26 cellular contexts compared by ENCODE assay signal in genomic region chr6:19042452-19042851, GRCh38.
"Had no signal": no experiment of that assay in that cellular context is flagged by ENCODE, and none has a peak within 500 bp of the region (broad histone marks: within the 10 kb centered on the region; RNA-seq: fewer than 3 reads in every experiment).

No MANE protein-coding gene starts in this region.

- H3K36me3 ChIP-seq: adrenal gland had no signal

- H3K4me1 ChIP-seq: adrenal gland, body of pancreas had no signal

- H3K27me3 ChIP-seq: adrenal gland, body of pancreas had no signal

- H3K27me3 Mint-ChIP-seq: activated CD4-positive, alpha-beta memory T cell treated with anti-CD3 and anti-CD28 coated beads for 36 hours; activated CD4-positive, alpha-beta T cell treated with anti-CD3 and anti-CD28 coated beads, Interleukin-2, amount 10 ng/mL, durations not matched to agents 7 days and 5 days; activated naive CD4-positive, alpha-beta T cell treated with anti-CD3 and anti-CD28 coated beads, Interleukin-2, amount 10 ng/mL, durations not matched to agents 7 days and 5 days; activated naive CD8-positive, alpha-beta T cell treated with anti-CD3 and anti-CD28 coated beads, Interleukin-2, amount 10 ng/mL, durations not matched to agents 7 days and 5 days; T-cell had no signal

- ATAC-seq: activated T-cell treated with anti-CD3 and anti-CD28 coated beads, Interleukin-2, amount 50 U/mL, for 72 hours; body of pancreas; T-cell had no signal

- H3K4me3 Mint-ChIP-seq: activated CD4-positive, alpha-beta memory T cell treated with anti-CD3 and anti-CD28 coated beads for 36 hours; activated CD4-positive, alpha-beta T cell treated with anti-CD3 and anti-CD28 coated beads, Interleukin-2, amount 10 ng/mL, durations not matched to agents 7 days and 5 days; activated naive CD4-positive, alpha-beta T cell treated with anti-CD3 and anti-CD28 coated beads, Interleukin-2, amount 10 ng/mL, durations not matched to agents 7 days and 5 days; activated naive CD8-positive, alpha-beta T cell treated with anti-CD3 and anti-CD28 coated beads, Interleukin-2, amount 10 ng/mL, durations not matched to agents 7 days and 5 days; activated T-cell treated with anti-CD3 and anti-CD28 coated beads, Interleukin-2, amount 50 U/mL, for 72 hours; T-cell had no signal

- H3K9me3 Mint-ChIP-seq: activated CD4-positive, alpha-beta T cell treated with anti-CD3 and anti-CD28 coated beads, Interleukin-2, amount 10 ng/mL, durations not matched to agents 7 days and 5 days; activated naive CD4-positive, alpha-beta T cell treated with anti-CD3 and anti-CD28 coated beads, Interleukin-2, amount 10 ng/mL, durations not matched to agents 7 days and 5 days; activated naive CD8-positive, alpha-beta T cell treated with anti-CD3 and anti-CD28 coated beads, Interleukin-2, amount 10 ng/mL, durations not matched to agents 7 days and 5 days; activated T-helper 2 cell treated with anti-CD3 and anti-CD28 coated beads, Interferon-gamma antibody, Interleukin-2, Interleukin-4, amounts not matched to agents 10 μg/mL and 5 μg/mL and 100 μg/mL, durations not matched to agents 14 hours and 24 hours and 36 hours had no signal

- H3K27ac ChIP-seq: adrenal gland, body of pancreas, SK-N-MC, VCaP had no signal

- H3K36me3 Mint-ChIP-seq: activated CD4-positive, alpha-beta memory T cell treated with anti-CD3 and anti-CD28 coated beads for 36 hours; activated naive CD4-positive, alpha-beta T cell treated with anti-CD3 and anti-CD28 coated beads, Interleukin-2, amount 10 ng/mL, durations not matched to agents 7 days and 5 days; activated naive CD8-positive, alpha-beta T cell treated with anti-CD3 and anti-CD28 coated beads, Interleukin-2, amount 10 ng/mL, durations not matched to agents 7 days and 5 days; T-cell had no signal

- H3K9me3 ChIP-seq: adrenal gland, body of pancreas had no signal

- H3K4me3 ChIP-seq: adrenal gland, body of pancreas, SK-N-MC had no signal

- H3K27ac Mint-ChIP-seq: activated CD4-positive, alpha-beta memory T cell treated with anti-CD3 and anti-CD28 coated beads for 36 hours; activated CD4-positive, alpha-beta T cell treated with anti-CD3 and anti-CD28 coated beads, Interleukin-2, amount 10 ng/mL, durations not matched to agents 7 days and 5 days; activated naive CD4-positive, alpha-beta T cell treated with anti-CD3 and anti-CD28 coated beads, Interleukin-2, amount 10 ng/mL, durations not matched to agents 7 days and 5 days; activated naive CD8-positive, alpha-beta T cell treated with anti-CD3 and anti-CD28 coated beads, Interleukin-2, amount 10 ng/mL, durations not matched to agents 7 days and 5 days; activated T-cell treated with anti-CD3 and anti-CD28 coated beads, Interleukin-2, amount 50 U/mL, for 72 hours; activated T-helper 2 cell treated with anti-CD3 and anti-CD28 coated beads, Interferon-gamma antibody, Interleukin-2, Interleukin-4, amounts not matched to agents 10 μg/mL and 5 μg/mL and 100 μg/mL, durations not matched to agents 14 hours and 24 hours and 36 hours; T-cell had no signal

- H3K4me1 Mint-ChIP-seq: activated CD4-positive, alpha-beta T cell treated with anti-CD3 and anti-CD28 coated beads, Interleukin-2, amount 10 ng/mL, durations not matched to agents 7 days and 5 days; activated naive CD4-positive, alpha-beta T cell treated with anti-CD3 and anti-CD28 coated beads, Interleukin-2, amount 10 ng/mL, durations not matched to agents 7 days and 5 days; activated naive CD8-positive, alpha-beta T cell treated with anti-CD3 and anti-CD28 coated beads, Interleukin-2, amount 10 ng/mL, durations not matched to agents 7 days and 5 days; T-cell had no signal

- DNase-seq: activated CD4-positive, alpha-beta memory T cell treated with anti-CD3 and anti-CD28 coated beads for 36 hours; activated CD4-positive, alpha-beta T cell treated with anti-CD3 and anti-CD28 coated beads, Interleukin-2, amount 10 ng/mL, durations not matched to agents 7 days and 5 days; activated CD4-positive, CD25-positive, alpha-beta regulatory T cell; activated gamma-delta T cell treated with Interleukin-2 at 50 U/mL for 16 hours; activated naive CD4-positive, alpha-beta T cell treated with anti-CD3 and anti-CD28 coated beads, Interleukin-2, amount 10 ng/mL, durations not matched to agents 7 days and 5 days; activated naive CD8-positive, alpha-beta T cell treated with anti-CD3 and anti-CD28 coated beads, Interleukin-2, amount 10 ng/mL, durations not matched to agents 7 days and 5 days; activated T-cell treated with anti-CD3 and anti-CD28 coated beads for 4 hours; activated T-cell treated with anti-CD3 and anti-CD28 coated beads, Interleukin-2, amount 50 U/mL, for 72 hours; adrenal gland; anterior cingulate cortex; body of pancreas; KG1; NCI-H1048; NCI-H1930; NCI-H2171; NCI-H2227 treated with DMSO at 0.1 percent for 48 hours; NCI-H446 treated with DMSO at 0.1 percent for 48 hours; NCI-H526; NCI-H82; SIG-M5; T-cell; T-helper 2 cell; T1000 had no signal
